ENCODE assay signal across 10 cellular contexts in the genomic region with DNA sequence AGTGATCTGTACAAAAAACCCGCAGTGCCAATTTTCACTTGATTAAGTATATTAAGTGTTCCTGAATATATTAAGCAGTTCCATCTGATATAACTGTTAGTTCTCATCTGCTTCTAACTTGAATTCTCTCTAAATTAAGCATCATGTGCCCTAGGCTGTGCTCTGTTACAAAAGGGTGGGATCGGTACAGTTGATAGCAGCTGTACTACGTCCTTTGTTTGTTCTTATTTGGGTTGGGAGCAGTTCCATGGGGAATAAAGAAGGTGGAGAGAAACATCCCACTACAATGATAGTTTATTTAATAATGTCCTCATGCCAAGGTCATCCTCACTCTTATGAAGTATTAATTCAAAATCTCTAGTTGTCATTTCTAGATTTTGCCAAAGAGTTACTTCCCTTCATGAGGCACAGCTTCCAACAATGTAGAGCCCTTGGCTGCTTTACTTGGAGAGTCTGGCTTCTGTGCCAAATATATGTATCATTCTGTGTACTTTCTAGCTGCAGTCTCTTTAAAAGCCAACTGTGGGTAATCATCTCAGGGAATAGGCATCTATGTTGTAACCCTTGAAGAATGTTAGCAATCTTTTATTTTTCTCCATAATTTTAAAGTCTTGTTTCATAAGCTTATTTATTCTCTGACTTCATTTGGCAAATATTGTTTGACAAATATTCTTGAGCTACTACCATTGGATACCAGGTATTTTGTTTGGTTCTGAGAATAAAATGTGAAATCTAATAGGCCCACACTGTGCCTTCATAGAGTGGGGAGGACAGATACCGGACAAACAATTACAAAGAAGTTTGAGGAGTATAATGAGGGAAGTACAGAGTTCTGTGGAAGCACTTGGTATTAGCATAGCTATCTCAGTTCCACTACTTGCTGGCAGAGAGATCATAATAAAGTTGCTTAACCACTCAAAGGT. TPM values are rescaled to one million over a fixed set of nuclear protein-coding genes. Genes with fewer than 3 reads are reported as not detected.
A peak's percentile ranks its signal among the peaks of the same experiment; 100 is the strongest.
DNase-seq lines count a peak whose midpoint lies in the region; ATAC-seq and TF ChIP-seq lines count a peak whose summit lies in the region.
"Had no signal": no experiment of that assay in that cellular context is flagged by ENCODE, and none has a peak within 500 bp of the region (broad histone marks: within the 10 kb centered on the region; RNA-seq: fewer than 3 reads in every experiment).

No MANE protein-coding gene starts in this region.

- TF ChIP-seq POLR2A in stomach (IDR thresholded peaks at IDR 0.05) = no peak

- H3K4me2 ChIP-seq in mesendoderm (ENCODE audit: low read length) (no peak overlapping the region), GM23338 (no peak overlapping the region)

- peaks cover 3% of the 10 kb centered on the region; the same call in 1 of the 2 replicates for H3K27me3 Mint-ChIP-seq in HFFc6 (ENCODE audit: insufficient read depth)
- peaks cover 2% of the 10 kb centered on the region for H3K27me3 Mint-ChIP-seq in GM23338 (ENCODE audit: insufficient read depth, low read depth, poor library complexity)

- H3K27ac Mint-ChIP-seq in HFFc6 (peak overlapping the region; percentile 84), GM23338 (no peak overlapping the region)

- no peak for TF ChIP-seq CTCF in HFFc6 (IDR thresholded peaks at IDR 0.05)
- no peak for TF ChIP-seq CTCF in stomach (IDR thresholded peaks at IDR 0.05)
- TF ChIP-seq CTCF in GM23338 (conservative IDR thresholded peaks at IDR 0.05; ENCODE audit: low read depth in 2 of 2) = no peak

- H3K4me1 Mint-ChIP-seq in HFFc6 (ENCODE audit: low read depth) (peaks cover 40% of the 10 kb centered on the region), GM23338 (peaks cover 5% of the 10 kb centered on the region; the same call in 1 of the 3 replicates)

- H3K27ac ChIP-seq in stomach (peak overlapping the region in 4 of 5 donors; percentile 57 to 75 (median 60)), mesendoderm (ENCODE audit: low read depth, low read length) (no peak overlapping the region), GM23338 (ENCODE audit: low read depth) (no peak overlapping the region)

- DNase-seq in HFFc6 = peak; percentile 93
- peak; percentile 96 for DNase-seq in amniotic epithelial cell (ENCODE audit: low read depth)
- no peak for DNase-seq in left ventricle myocardium superior
- no peak for DNase-seq in stomach
- no peak for DNase-seq in DMS79 treated with DMSO at 0.1 percent for 48 hours (lab: John Stamatoyannopoulos, UW)
- no peak for DNase-seq in mesendoderm
- no peak for DNase-seq in activated CD4-positive, alpha-beta T cell treated with anti-CD3 and anti-CD28 coated beads for 4 hours
- DNase-seq in GM23338 (ENCODE audit: low spot score) = no peak
- DNase-seq: central memory CD4-positive, alpha-beta T cell; NCI-H146 had no signal

- H3K4me3 Mint-ChIP-seq in HFFc6 (peak overlapping the region; percentile 73), GM23338 (no peak overlapping the region)

- H3K79me1 ChIP-seq in mesendoderm (ENCODE audit: low read length) = no peaks in the 10 kb centered on the region

- no peak overlapping the region for H4K8ac ChIP-seq in mesendoderm (ENCODE audit: low read depth, low read length)

- H3K27me3 ChIP-seq in stomach (no peaks in the 10 kb centered on the region), mesendoderm (ENCODE audit: insufficient read depth, low read length, poor library complexity) (no peaks in the 10 kb centered on the region), GM23338 (ENCODE audit: insufficient read depth) (no peaks in the 10 kb centered on the region)

- ATAC-seq in left ventricle myocardium superior (peak; percentile 97), GM23338 (no peak)

- H4K20me1 ChIP-seq in GM23338 (replicated peaks; ENCODE audit: insufficient read depth) = no peaks in the 10 kb centered on the region

- H3K4me1 ChIP-seq in stomach (peaks cover 12 to 33% (median 21%) of the 10 kb centered on the region in 4 donors), mesendoderm (ENCODE audit: control insufficient read depth, low read depth, low read length) (no peaks in the 10 kb centered on the region), GM23338 (ENCODE audit: insufficient read depth) (no peaks in the 10 kb centered on the region)

- no peaks in the 10 kb centered on the region for H3K36me3 ChIP-seq in stomach
- H3K36me3 ChIP-seq in mesendoderm (ENCODE audit: control insufficient read depth, insufficient read depth, low read length) = no peaks in the 10 kb centered on the region
- H3K36me3 ChIP-seq in GM23338 (ENCODE audit: insufficient read depth) = no peaks in the 10 kb centered on the region

- no peaks in the 10 kb centered on the region for H3K9me2 ChIP-seq in GM23338 (ENCODE audit: insufficient read depth)

- H3K9me3 Mint-ChIP-seq in HFFc6 (peaks cover 9% of the 10 kb centered on the region; the same call in 1 of the 2 replicates), GM23338 (peaks cover under 1% of the 10 kb centered on the region; the same call in 1 of the 3 replicates)

- no peak overlapping the region for H4K5ac ChIP-seq in mesendoderm (ENCODE audit: low read length)

- H2AFZ ChIP-seq in GM23338 = no peak overlapping the region

- intact Hi-C loops in left ventricle myocardium superior (cut with micrococcal nuclease) = no loop called here
- intact Hi-C loops in stomach (cut with DNase I; ENCODE audit: low total_unique reads) = no loop called here

- no peaks in the 10 kb centered on the region for H3F3A ChIP-seq in GM23338 (replicated peaks; ENCODE audit: low read depth)

- no peak overlapping the region for H3K23ac ChIP-seq in mesendoderm (ENCODE audit: low read length)

- H3K9me3 ChIP-seq in stomach = peaks cover 0 to 7% (median 0%) of the 10 kb centered on the region in 4 donors

- H3K36me3 Mint-ChIP-seq in HFFc6 (ENCODE audit: low read depth) (peaks cover 21% of the 10 kb centered on the region), GM23338 (ENCODE audit: low read depth) (no peaks in the 10 kb centered on the region; the same call in 2 of the 3 replicates)

- 24 to 42% (median 32%) methylated on average over 4 of the region's 4 CpGs for WGBS in stomach, 5 donors
- WGBS in mesendoderm (ENCODE audit: extremely low coverage, insufficient coverage, low lambda C conversion rate) = no CpG with 5 or more reads among the region's 4 CpGs

- no peak overlapping the region for H3K9ac ChIP-seq in mesendoderm (ENCODE audit: low read length)

- H3K4me3 ChIP-seq in stomach (no peak overlapping the region), mesendoderm (ENCODE audit: low read length) (no peak overlapping the region), GM23338 (no peak overlapping the region)

- H3K18ac ChIP-seq in mesendoderm (ENCODE audit: low read length) = no peak overlapping the region

- H3K79me2 ChIP-seq in mesendoderm (ENCODE audit: control insufficient read depth, insufficient read depth, low read length) (no peaks in the 10 kb centered on the region), GM23338 (replicated peaks; ENCODE audit: insufficient read depth) (no peaks in the 10 kb centered on the region)

- H2AK5ac ChIP-seq in mesendoderm (ENCODE audit: low read length) = no peak overlapping the region

- no peak overlapping the region for H2BK15ac ChIP-seq in mesendoderm (replicated peaks; ENCODE audit: low read depth)

- H2BK120ac ChIP-seq in mesendoderm (ENCODE audit: low read depth, low read length) = no peak overlapping the region

- no peak overlapping the region for H3K4ac ChIP-seq in mesendoderm (ENCODE audit: low read depth, low read length)

- no peak overlapping the region for H3K56ac ChIP-seq in mesendoderm (ENCODE audit: low read length)

- no peak for TF ChIP-seq EP300 in stomach (IDR thresholded peaks at IDR 0.05)

- no peak overlapping the region for H2BK5ac ChIP-seq in mesendoderm (ENCODE audit: low read length)

RNA-seq across cellular contexts. Expression of a gene that starts 22.4 kb away (rescaled TPM):
- 10 to 100 TPM; 35.8 to 57.2 (median 47.4) TPM for total RNA-seq in HFFc6 (2021; fragmentation: NEBNext Ultra II Directional; extraction: Animal tissue kit (Norgen Biotek cat#: 25700))
- total RNA-seq in left ventricle myocardium superior (37.9 TPM), stomach (100 to 1,000 TPM in 1 of 5 donors, 10 to 100 TPM in 4; 34.8 to 136 (median 81.2) TPM)
- polyA plus RNA-seq in stomach (10 to 100 TPM in 2 of 3 donors, 1 to 10 TPM in 1; 8.7 to 28.9 (median 13.0) TPM), GM23338 (2016; fragmentation: Nextera tagmentation; extraction: Ambion mirVana) (3.4 and 3.5 TPM in 2 replicates)
- 2.1 TPM for polyA plus RNA-seq in mesendoderm (2013, experiment 1 of 2)
- polyA plus RNA-seq in mesendoderm (2013, experiment 2 of 2) = 2.8 TPM
- 12.2 and 14.9 TPM in 2 replicates for total RNA-seq in GM23338 (2014; rRNA removed; shearing (Covaris generic))

Comparison
In these comparisons a context has a peak if more than half of its experiments do, and no peak if none do; other contexts are left out.
1. DNase-seq: peak in HFFc6 (single experiment) and amniotic epithelial cell (single experiment); none in left ventricle myocardium superior (single experiment), stomach (single experiment), DMS79 treated with DMSO at 0.1 percent for 48 hours (single experiment), mesendoderm (single experiment), activated CD4-positive, alpha-beta T cell treated with anti-CD3 and anti-CD28 coated beads for 4 hours (0 of 2) and GM23338 (single experiment).
2. H3K27ac ChIP-seq: peak in stomach (4 of 5); none in mesendoderm (single experiment) and GM23338 (single experiment).